15 cellular contexts compared by ENCODE assay signal in the genomic region with DNA sequence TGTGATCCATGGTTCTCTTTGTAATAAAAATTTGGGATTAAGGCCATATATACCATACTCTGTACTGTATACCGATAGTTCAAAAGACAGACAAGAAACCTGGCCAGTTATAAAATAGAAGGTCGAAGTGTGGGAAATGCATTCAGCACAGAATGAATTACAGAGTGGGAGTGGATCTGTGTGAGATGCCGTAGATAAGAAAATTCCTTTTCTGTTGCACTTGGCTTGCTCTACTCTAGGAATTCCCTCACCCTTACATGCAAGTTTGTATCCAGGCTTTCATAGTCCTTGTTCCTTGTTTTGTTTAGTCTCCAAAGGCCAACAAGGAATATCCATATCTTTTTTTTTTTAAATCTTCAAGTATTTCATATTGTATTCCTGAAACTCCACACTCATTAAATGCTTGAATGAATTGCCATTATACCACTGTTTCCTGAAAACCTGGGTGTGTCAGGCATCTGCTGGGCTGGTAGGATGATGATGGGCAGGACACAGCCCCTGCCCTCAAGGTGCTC. TPM values are rescaled to one million over a fixed set of nuclear protein-coding genes. Genes with fewer than 3 reads are reported as not detected.
A peak's percentile ranks its signal among the peaks of the same experiment; 100 is the strongest.
DNase-seq lines count a peak whose midpoint lies in the region; ATAC-seq and TF ChIP-seq lines count a peak whose summit lies in the region.
"Had no signal": no experiment of that assay in that cellular context is flagged by ENCODE, and none has a peak within 500 bp of the region (broad histone marks: within the 10 kb centered on the region; RNA-seq: fewer than 3 reads in every experiment).

No MANE protein-coding gene starts in this region.

- 0 out of 4 replicates have a peak overlapping the region, but pooled peaks of 1 of the 2 experiments have one; percentile 1 for H4K8ac ChIP-seq in IMR-90 (ENCODE audit: low read depth in 2 of 2, low read length in 2 of 2)

- no peak for TF ChIP-seq RAD21 in IMR-90 (IDR thresholded peaks at IDR 0.05; ENCODE audit: low read length)

- CTCF ChIA-PET in IMR-90 (lab: Yijun Ruan, JAX): no interaction called here

- intact Hi-C loops in IMR-90 (cut with micrococcal nuclease) (no loop called here), adrenal gland (cut with DNase I) (no loop called here)

- H2AFZ ChIP-seq in IMR-90 (replicated peaks; ENCODE audit: low read length, poor library complexity): no peak overlapping the region
- H2AFZ ChIP-seq: GM23338 had no signal

- ATAC-seq in IMR-90 (ENCODE audit: low read depth) (peak; percentile 19; the same call in 1 of the 2 replicates), HG02884 (IDR thresholded peaks at IDR 0.05; ENCODE audit: unreplicated experiment) (no peak)
- ATAC-seq: GM23338 had no signal

- H3K18ac ChIP-seq in IMR-90 (ENCODE audit: low read depth, low read length): peak overlapping the region; percentile 2; the same call in 1 of the 2 replicates

- dilution Hi-C loops in IMR-90 (cut with HindIII; ENCODE audit: low sequenced_read_pairs, unreplicated experiment): no loop called here

- H3K27ac ChIP-seq in IMR-90 (ENCODE audit: insufficient read depth, low read length) (peak overlapping the region; percentile 39; the same call in 1 of the 2 replicates), muscle layer of colon (ENCODE audit: low read depth, low read length) (peak overlapping the region; percentile 51), adrenal gland (no peak overlapping the region)

- H3K9me3 ChIP-seq in IMR-90 (ENCODE audit: control insufficient read depth, insufficient read depth, low read length) (no peaks in the 10 kb centered on the region), muscle layer of colon (ENCODE audit: low read length) (no peaks in the 10 kb centered on the region), adrenal gland (replicated peaks in 1 of 3) (no peaks in the 10 kb centered on the region)

- TF ChIP-seq CTCF in IMR-90 (conservative IDR thresholded peaks at IDR 0.05; ENCODE audit: low read depth, low read length) (no peak), adrenal gland (IDR thresholded peaks at IDR 0.05) (no peak)

- H3K27me3 ChIP-seq in IMR-90 (ENCODE audit: control insufficient read depth, insufficient read depth, low read length): no peaks in the 10 kb centered on the region
- no peaks in the 10 kb centered on the region for H3K27me3 ChIP-seq in muscle layer of colon (ENCODE audit: control insufficient read depth in 1 of 2, insufficient read depth in 2 of 2, low read length in 2 of 2)
- H3K27me3 ChIP-seq in adrenal gland: no peaks in the 10 kb centered on the region

- peak overlapping the region; percentile 44; the same call in 1 of the 2 replicates for H3K4ac ChIP-seq in IMR-90 (ENCODE audit: low read depth, low read length)

- in situ Hi-C loops in IMR-90 (cut with MboI; ENCODE audit: low sequenced_read_pairs): no loop called here

- H4K91ac ChIP-seq in IMR-90 (ENCODE audit: insufficient read depth, low read depth, low read length): no peak overlapping the region

- DNase-seq in A172 (ENCODE audit: low spot score) (peak; percentile 42), IMR-90 (peak; percentile 76), dedifferentiated amniotic fluid mesenchymal stem cell (ENCODE audit: extremely low spot score) (peak; percentile 68), adrenal gland (no peak), CD1c-positive myeloid dendritic cell (ENCODE audit: extremely low spot score) (no peak)
- no peak for DNase-seq in activated T-cell treated with anti-CD3 and anti-CD28 coated beads, Interleukin-2, amount 50 U/mL, for 24 hours
- DNase-seq: activated naive CD4-positive, alpha-beta T cell treated with Interleukin-2 at 50 U/mL for 16 hours; central memory CD4-positive, alpha-beta T cell; DMS 273 treated with DMSO at 0.1 percent for 48 hours; hippocampal formation; NCI-H1048; nucleus accumbens had no signal

- H2BK20ac ChIP-seq in IMR-90 (ENCODE audit: low read depth, low read length): no peak overlapping the region

- peak overlapping the region; percentile 49; the same call in 1 of the 2 replicates for H3K23ac ChIP-seq in IMR-90 (ENCODE audit: low read depth, low read length)

- H2BK5ac ChIP-seq in IMR-90 (ENCODE audit: low read depth, low read length, poor library complexity, severe bottlenecking): no peak overlapping the region

- peaks cover 97% of the 10 kb centered on the region for H4K20me1 ChIP-seq in IMR-90 (ENCODE audit: insufficient read depth, low read length)

- peak overlapping the region; percentile 33; the same call in 1 of the 2 replicates for H3K4me2 ChIP-seq in IMR-90 (ENCODE audit: low read depth, low read length)
- H3K4me2 ChIP-seq: GM23338 had no signal

- peak overlapping the region; percentile 70; the same call in 1 of the 2 replicates for H3K14ac ChIP-seq in IMR-90 (replicated peaks; ENCODE audit: low read depth, low read length)

- peaks cover 57% of the 10 kb centered on the region for H3K9me1 ChIP-seq in IMR-90 (ENCODE audit: insufficient read depth, low read length)

- no peak overlapping the region for H3K4me3 ChIP-seq in IMR-90 (ENCODE audit: insufficient read depth, low read depth, low read length)
- H3K4me3 ChIP-seq in muscle layer of colon (ENCODE audit: low read depth in 1 of 2, low read length in 2 of 2): no peak overlapping the region
- H3K4me3 ChIP-seq in adrenal gland: no peak overlapping the region
- H3K4me3 ChIP-seq: GM23338 had no signal

- H3K4me1 Mint-ChIP-seq in activated T-cell treated with anti-CD3 and anti-CD28 coated beads, Interleukin-2, amount 50 U/mL, for 24 hours (ENCODE audit: low read depth): no peaks in the 10 kb centered on the region

- no peaks in the 10 kb centered on the region for H3K36me3 Mint-ChIP-seq in activated T-cell treated with anti-CD3 and anti-CD28 coated beads, Interleukin-2, amount 50 U/mL, for 24 hours (ENCODE audit: low read depth)

- H3K4me3 Mint-ChIP-seq in activated T-cell treated with anti-CD3 and anti-CD28 coated beads, Interleukin-2, amount 50 U/mL, for 24 hours: no peak overlapping the region
- H3K4me3 Mint-ChIP-seq: GM23338 had no signal

- H3K9me3 Mint-ChIP-seq in activated T-cell treated with anti-CD3 and anti-CD28 coated beads, Interleukin-2, amount 50 U/mL, for 24 hours: no peaks in the 10 kb centered on the region
- H3K9me3 Mint-ChIP-seq: GM23338 had no signal

- H3K36me3 ChIP-seq in IMR-90 (ENCODE audit: control insufficient read depth, insufficient read depth, low read length) (no peaks in the 10 kb centered on the region), muscle layer of colon (ENCODE audit: insufficient read depth, low read length) (no peaks in the 10 kb centered on the region), adrenal gland (replicated peaks in 1 of 2) (no peaks in the 10 kb centered on the region)

- H3K9ac ChIP-seq in IMR-90 (ENCODE audit: low read depth, low read length) (no peak overlapping the region), muscle layer of colon (ENCODE audit: low read length) (no peak overlapping the region)

- no peak overlapping the region for H3K27ac Mint-ChIP-seq in activated T-cell treated with anti-CD3 and anti-CD28 coated beads, Interleukin-2, amount 50 U/mL, for 24 hours
- H3K27ac Mint-ChIP-seq: GM23338 had no signal

- peaks cover 33 to 92% of the 10 kb centered on the region in 2 experiments for H3K79me1 ChIP-seq in IMR-90 (ENCODE audit: low read depth in 1 of 2, low read length in 2 of 2)

- no peak overlapping the region for H2AK9ac ChIP-seq in IMR-90 (replicated peaks; ENCODE audit: low read depth, low read length, poor library complexity)

- peak overlapping the region; percentile 41 for H2AK5ac ChIP-seq in IMR-90 (ENCODE audit: low read depth, low read length)

- no peak overlapping the region for H3K56ac ChIP-seq in IMR-90 (ENCODE audit: extremely low read depth, insufficient read depth, low read length)

- H3K4me1 ChIP-seq in IMR-90 (ENCODE audit: control insufficient read depth, insufficient read depth, low read length) (peaks cover 50% of the 10 kb centered on the region), muscle layer of colon (ENCODE audit: insufficient read depth, low read length) (peaks cover 65% of the 10 kb centered on the region), adrenal gland (replicated peaks in 1 of 2) (peaks cover 9 to 43% of the 10 kb centered on the region in 2 donors)

- peak overlapping the region; percentile 1; the same call in 1 of the 3 replicates for H2BK15ac ChIP-seq in IMR-90 (ENCODE audit: low read depth, low read length)

- BruUV-seq in IMR-90 (replicated peaks; lab: Mats Ljungman, UMichigan): no TSS peak

- peak overlapping the region; percentile 25; the same call in 1 of the 2 replicates for H2BK120ac ChIP-seq in IMR-90 (ENCODE audit: low read depth, low read length)

- peaks cover 63% of the 10 kb centered on the region for H3K27me3 Mint-ChIP-seq in activated T-cell treated with anti-CD3 and anti-CD28 coated beads, Interleukin-2, amount 50 U/mL, for 24 hours

- H4K5ac ChIP-seq in IMR-90 (ENCODE audit: low read depth, low read length): no peak overlapping the region

- POLR2A ChIA-PET in IMR-90 (lab: Charles Lee; ENCODE audit: unreplicated experiment): no interaction called here

- WGBS in IMR-90 (ENCODE audit: extremely low coverage in 2 of 2, insufficient read length in 1 of 2), 2 experiments: no CpG with 5 or more reads among the region's 3 CpGs
- 53 to 60% (median 56%) methylated on average over 3 of the region's 3 CpGs for WGBS in adrenal gland, 4 donors

- TF ChIP-seq POLR2A in IMR-90 (IDR thresholded peaks at IDR 0.05; ENCODE audit: low read depth, low read length) (no peak), adrenal gland (IDR thresholded peaks at IDR 0.05) (no peak)

TF ChIP-seq in IMR-90, 13 proteins besides CTCF, POLR2A, EP300 and RAD21:
- TF ChIP-seq, protein P1, sequence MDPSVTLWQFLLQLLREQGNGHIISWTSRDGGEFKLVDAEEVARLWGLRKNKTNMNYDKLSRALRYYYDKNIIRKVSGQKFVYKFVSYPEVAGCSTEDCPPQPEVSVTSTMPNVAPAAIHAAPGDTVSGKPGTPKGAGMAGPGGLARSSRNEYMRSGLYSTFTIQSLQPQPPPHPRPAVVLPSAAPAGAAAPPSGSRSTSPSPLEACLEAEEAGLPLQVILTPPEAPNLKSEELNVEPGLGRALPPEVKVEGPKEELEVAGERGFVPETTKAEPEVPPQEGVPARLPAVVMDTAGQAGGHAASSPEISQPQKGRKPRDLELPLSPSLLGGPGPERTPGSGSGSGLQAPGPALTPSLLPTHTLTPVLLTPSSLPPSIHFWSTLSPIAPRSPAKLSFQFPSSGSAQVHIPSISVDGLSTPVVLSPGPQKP (IDR thresholded peaks at IDR 0.05; ENCODE audit: borderline replicate concordance, low read depth, low read length): no peak
- TF ChIP-seq RFX5 (IDR thresholded peaks at IDR 0.05; ENCODE audit: low read depth, low read length) (no peak), MAFK (IDR thresholded peaks at IDR 0.05; ENCODE audit: low read depth, low read length) (no peak), MXI1 (IDR thresholded peaks at IDR 0.05; ENCODE audit: borderline replicate concordance, low read depth, low read length) (no peak)

RNA-seq across cellular contexts. Expression of gene TEAD1, which starts 53.4 kb away (rescaled TPM):
- 69.5 and 92.5 TPM in 2 replicates for total RNA-seq in A172 (2014; rRNA removed; shearing (Covaris generic))
- total RNA-seq in IMR-90 (2012; rRNA removed) (69.2 and 95.5 TPM in 2 replicates), adrenal gland (10 to 100 TPM; 31.4 to 49.9 (median 45.5) TPM)
- polyA plus RNA-seq in IMR-90 (2012; rRNA removed) (45.4 and 51.8 TPM in 2 replicates), adrenal gland (10 to 100 TPM in 1 of 3 donors, 1 to 10 TPM in 2; 3.9 to 15.3 (median 7.0) TPM)
- polyA plus RNA-seq in IMR-90 (2012; cell fraction: cytosol; rRNA removed): 15.4 and 16.1 TPM in 2 replicates
- 38.7 and 130 TPM in 2 replicates for polyA plus RNA-seq in IMR-90 (2012; cell fraction: nucleus; rRNA removed; ENCODE audit: low replicate concordance)

Comparison
In these comparisons a context has a peak if more than half of its experiments do, and no peak if none do; other contexts are left out.
1. DNase-seq: peak in A172 (single experiment), IMR-90 (single experiment) and dedifferentiated amniotic fluid mesenchymal stem cell (single experiment); none in adrenal gland (0 of 7), activated T-cell treated with anti-CD3 and anti-CD28 coated beads, Interleukin-2, amount 50 U/mL, for 24 hours (single experiment) and CD1c-positive myeloid dendritic cell (single experiment).
2. H3K27ac ChIP-seq: peak in IMR-90 (single experiment) and muscle layer of colon (single experiment); none in adrenal gland (0 of 5).